ENCODE assay signal across 8 cellular contexts in genomic region chr13:92775631-92776030, GRCh38.
"Had no signal": no experiment of that assay in that cellular context is flagged by ENCODE, and none has a peak within 500 bp of the region (broad histone marks: within the 10 kb centered on the region; RNA-seq: fewer than 3 reads in every experiment).

No MANE protein-coding gene starts in this region.

- H3K4me3 ChIP-seq: GM23248, K562 had no signal

- H3K9ac ChIP-seq: GM23248 had no signal

- DNase-seq: GM23248, GOT3, H9, HCEC 1CT, IMR-90, KG1 had no signal

- H2AFZ ChIP-seq: GM23248 had no signal

- FAIRE-seq: HTR-8/SVneo, K562 had no signal

- ATAC-seq: K562 had no signal

- H3K27ac ChIP-seq: GM23248 had no signal
